8 cellular contexts compared by ENCODE assay signal in genomic region chr1:20731057-20731991, GRCh38. TPM values are rescaled to one million over a fixed set of nuclear protein-coding genes. Genes with fewer than 3 reads are reported as not detected.
DNase-seq lines count a peak whose midpoint lies in the region; ATAC-seq and TF ChIP-seq lines count a peak whose summit lies in the region.

No MANE protein-coding gene starts in this region.

- peak overlapping the region; percentile 44; the same call in 1 of the 2 replicates for H3K4me3 ChIP-seq in GM08714 (ENCODE audit: low read length)
- H3K4me3 ChIP-seq in body of pancreas: no peak overlapping the region

- no peaks in the 10 kb centered on the region for H3K9me3 ChIP-seq in body of pancreas

- TF ChIP-seq CTCF in MCF 10A (IDR thresholded peaks at IDR 0.05; ENCODE audit: unreplicated experiment): no peak
- no peak for TF ChIP-seq CTCF in body of pancreas (IDR thresholded peaks at IDR 0.05)

- H3K36me3 ChIP-seq in body of pancreas (replicated peaks in 1 of 2; ENCODE audit: insufficient read depth in 1 of 2, low read depth in 2 of 2): no peaks in the 10 kb centered on the region

- no peak for TF ChIP-seq POLR2A in body of pancreas (IDR thresholded peaks at IDR 0.05)

- POLR2A ChIA-PET in MCF 10A (lab: Yijun Ruan, JAX): interaction anchor here (0.6 to 2.0 kb wide), 4 partner anchors 19 to 55 kb away, joined by 3 to 7 read pairs (median 3); no protein-coding TSS in a partner anchor

- 12 to 15% methylated on average over 19 to 57 of the region's 62 CpGs for WGBS in body of pancreas, 2 donors

- peaks cover 8% of the 10 kb centered on the region for H3K4me1 Mint-ChIP-seq in MCF 10A (ENCODE audit: insufficient read depth, unreplicated experiment)

- H3K27ac ChIP-seq in body of pancreas: no peak overlapping the region

- H3K36me3 Mint-ChIP-seq in MCF 10A (ENCODE audit: insufficient read depth, unreplicated experiment): peaks cover 16% of the 10 kb centered on the region

- peaks cover 0 to 3% of the 10 kb centered on the region in 2 donors for H3K27me3 ChIP-seq in body of pancreas

- intact Hi-C loops in MCF 10A (cut with micrococcal nuclease): no loop called here
- intact Hi-C loops in body of pancreas (cut with DNase I): no loop called here

- DNase-seq in MCF 10A (ENCODE audit: unreplicated experiment) (no peak), mesenteric fat pad (ENCODE audit: low spot score) (peak; percentile 82), NCI-H510A (lab: John Stamatoyannopoulos, UW) (no peak), body of pancreas (no peak)

- peaks cover 24% of the 10 kb centered on the region for H3K4me1 ChIP-seq in body of pancreas

- H3K4me3 Mint-ChIP-seq in MCF 10A (ENCODE audit: unreplicated experiment): peak overlapping the region; percentile 85

- no peak overlapping the region for H3K27ac Mint-ChIP-seq in MCF 10A (ENCODE audit: low read depth, unreplicated experiment)

- no TSS peak for BruUV-seq in MCF 10A (replicated peaks; lab: Mats Ljungman, UMichigan)

- CTCF ChIA-PET in MCF 10A (lab: Yijun Ruan, JAX): interaction anchor here (0.5 to 1.6 kb wide), 3 partner anchors 34 to 501 kb away, joined by 3 to 4 read pairs (median 3); no protein-coding TSS in a partner anchor

- ATAC-seq in HG03175 (IDR thresholded peaks at IDR 0.05; ENCODE audit: unreplicated experiment): peak; percentile 17
- no peak for ATAC-seq in HG02938 (IDR thresholded peaks at IDR 0.05; ENCODE audit: unreplicated experiment)
- ATAC-seq in body of pancreas: no peak
- ATAC-seq in GM19324 (IDR thresholded peaks at IDR 0.05; ENCODE audit: low FRiP score, unreplicated experiment): no peak

- H3K9me3 Mint-ChIP-seq in MCF 10A (ENCODE audit: unreplicated experiment): no peaks in the 10 kb centered on the region

- no peaks in the 10 kb centered on the region for H3K27me3 Mint-ChIP-seq in MCF 10A (ENCODE audit: insufficient read depth, unreplicated experiment)

RNA-seq across cellular contexts. Expression of gene SH2D5, which starts 1.2 kb away (rescaled TPM):
- total RNA-seq in MCF 10A (2022) (14.0 and 14.6 TPM in 2 replicates), mesenteric fat pad (0.22 TPM), body of pancreas (not detected)

RNA-seq across cellular contexts. Expression of gene KIF17, which starts 13.5 kb away (rescaled TPM):
- 0.19 and 1.9 TPM in 2 replicates for total RNA-seq in MCF 10A (2022)
- 4.6 TPM for total RNA-seq in mesenteric fat pad
- total RNA-seq in body of pancreas: 1 to 10 TPM in 1 of 2 donors, not detected in 1; 1.8 TPM

RNA-seq across cellular contexts. Expression of gene HP1BP3, which starts 55.8 kb away (rescaled TPM):
- total RNA-seq in MCF 10A (2022) (245 and 247 TPM in 2 replicates), mesenteric fat pad (149 TPM), body of pancreas (100 to 1,000 TPM in 1 of 2 donors, 10 to 100 TPM in 1; 90.8 to 201 TPM)

Comparison
In these comparisons a context has a peak if more than half of its experiments do, and no peak if none do; other contexts are left out.
1. RNA of gene SH2D5, which starts 1.2 kb away (total RNA-seq): 14.0 to 14.6 TPM in MCF 10A; 0.22 TPM in mesenteric fat pad (single experiment) and not detected in body of pancreas; every median in the first group is over 10 times any median in the second.